Comparison of ENCODE assay signal across 19 cellular contexts in the genomic region with DNA sequence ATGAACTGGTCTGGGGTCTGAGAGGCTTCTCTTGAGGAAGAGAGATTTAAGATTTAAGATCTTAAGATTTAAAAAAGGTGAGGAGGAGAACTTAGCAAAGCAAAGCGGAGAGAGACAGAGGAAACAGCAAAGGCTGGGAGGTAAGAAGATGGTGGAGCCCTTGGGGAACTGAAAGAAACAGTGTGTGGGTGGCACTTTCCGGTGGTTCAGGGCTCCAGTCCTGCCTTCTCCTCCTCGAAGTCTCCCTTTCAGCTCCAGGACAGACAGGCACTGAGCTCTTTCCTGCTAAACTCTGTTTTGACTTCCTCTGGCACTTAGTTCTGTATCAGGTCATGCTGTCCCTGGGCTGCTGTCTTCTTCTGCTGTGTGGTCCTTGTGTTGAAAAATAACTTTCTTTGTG.
A peak's percentile ranks its signal among the peaks of the same experiment; 100 is the strongest.
DNase-seq lines count a peak whose midpoint lies in the region; ATAC-seq, FAIRE-seq and TF ChIP-seq lines count a peak whose summit lies in the region.
"Had no signal": no experiment of that assay in that cellular context is flagged by ENCODE, and none has a peak within 500 bp of the region (broad histone marks: within the 10 kb centered on the region; RNA-seq: fewer than 3 reads in every experiment).

No MANE protein-coding gene starts in this region.

- RAD21 ChIA-PET in GM12878 (lab: Charles Lee; ENCODE audit: unreplicated experiment): no interaction called here

- SMC1A ChIA-PET in GM12878 (lab: Charles Lee; ENCODE audit: uncharacterized antibody, unreplicated experiment): no interaction called here

- H4K5ac ChIP-seq in mesendoderm (ENCODE audit: low read length): no peak overlapping the region

- 6% methylated on average over 3 of the region's 3 CpGs for WGBS in GM12878 (ENCODE audit: insufficient coverage, insufficient replicate concordance, low lambda C conversion rate, missing lambda C conversion rate)
- WGBS in mesendoderm (ENCODE audit: extremely low coverage, insufficient coverage, low lambda C conversion rate): no CpG with 5 or more reads among the region's 3 CpGs

- H3K79me2 ChIP-seq in GM12878 (ENCODE audit: control insufficient read depth, insufficient read depth, low read length) (no peaks in the 10 kb centered on the region), mesendoderm (ENCODE audit: control insufficient read depth, insufficient read depth, low read length) (no peaks in the 10 kb centered on the region)

- no peaks in the 10 kb centered on the region for H3K9me3 ChIP-seq in GM12878 (replicated peaks; ENCODE audit: control insufficient read depth, insufficient read depth, low read length)
- H3K9me3 ChIP-seq: heart left ventricle, SJSA1 had no signal

- H2BK120ac ChIP-seq in mesendoderm (ENCODE audit: low read depth, low read length): no peak overlapping the region

- POLR2A ChIA-PET in GM12878 (lab: Charles Lee): no interaction called here

- no TSS peak for BruUV-seq in GM12878 (replicated peaks; lab: Mats Ljungman, UMichigan)

- no peak overlapping the region for H2BK5ac ChIP-seq in mesendoderm (ENCODE audit: low read length)

- H3K4me3 ChIP-seq in GM12878 (no peak overlapping the region), mesendoderm (ENCODE audit: low read length) (no peak overlapping the region)
- H3K4me3 ChIP-seq: heart left ventricle, SJSA1 had no signal

- no peak overlapping the region for H2BK15ac ChIP-seq in mesendoderm (replicated peaks; ENCODE audit: low read depth)

- peak; percentile 62 for FAIRE-seq in GM12878 (lab: Jason Lieb, UNC)
- FAIRE-seq: bronchial epithelial cell had no signal

- TF ChIP-seq EP300 in GM12878 (IDR thresholded peaks at IDR 0.05; ENCODE audit: borderline replicate concordance in 1 of 2, control insufficient read depth in 1 of 2, low read depth in 2 of 2, low read length in 2 of 2): 0 out of 4 replicates have a peak, but pooled peaks of 1 of the 2 experiments have one; percentile 36

- no peaks in the 10 kb centered on the region for H3K36me3 ChIP-seq in GM12878 (ENCODE audit: control insufficient read depth in 2 of 2, insufficient read depth in 2 of 2, low read length in 1 of 2)
- H3K36me3 ChIP-seq in mesendoderm (ENCODE audit: control insufficient read depth, insufficient read depth, low read length): no peaks in the 10 kb centered on the region
- H3K36me3 ChIP-seq: heart left ventricle, SJSA1 had no signal

- no peak overlapping the region for H3K4me2 ChIP-seq in GM12878 (ENCODE audit: control insufficient read depth, insufficient read depth)
- H3K4me2 ChIP-seq in mesendoderm (ENCODE audit: low read length): no peak overlapping the region

- H3K4me1 ChIP-seq in GM12878 (ENCODE audit: control insufficient read depth, insufficient read depth, low read length): peaks cover 10% of the 10 kb centered on the region; the same call in 1 of the 2 replicates
- peaks cover 9% of the 10 kb centered on the region for H3K4me1 ChIP-seq in mesendoderm (ENCODE audit: control insufficient read depth, low read depth, low read length)
- H3K4me1 ChIP-seq: heart left ventricle, SJSA1 had no signal

- H3K27me3 ChIP-seq in GM12878 (replicated peaks in 1 of 2; ENCODE audit: control insufficient read depth in 2 of 2, insufficient read depth in 2 of 2, low read length in 1 of 2) (no peaks in the 10 kb centered on the region), mesendoderm (ENCODE audit: insufficient read depth, low read length, poor library complexity) (no peaks in the 10 kb centered on the region)
- H3K27me3 ChIP-seq: SJSA1 had no signal

- no peaks in the 10 kb centered on the region for H3K79me1 ChIP-seq in mesendoderm (ENCODE audit: low read length)

- no peak for TF ChIP-seq CTCF in GM12878 (IDR thresholded peaks at IDR 0.05 in 2 of 3, conservative IDR thresholded peaks at IDR 0.05 in 1 of 3; ENCODE audit: control insufficient read depth in 2 of 3, extremely low read depth in 1 of 3, insufficient read depth in 1 of 3, low read depth in 3 of 3, low read length in 3 of 3)

- no peak overlapping the region for H2AK5ac ChIP-seq in mesendoderm (ENCODE audit: low read length)

- no peak overlapping the region; the same call in 1 of the 2 replicates for H2AFZ ChIP-seq in GM12878 (ENCODE audit: control insufficient read depth, low read depth, low read length)

- no peak overlapping the region for H3K9ac ChIP-seq in GM12878 (ENCODE audit: control insufficient read depth, insufficient read depth, low read length)
- no peak overlapping the region for H3K9ac ChIP-seq in mesendoderm (ENCODE audit: low read length)

- ATAC-seq in GM18499 (IDR thresholded peaks at IDR 0.05; ENCODE audit: insufficient read depth, unreplicated experiment): peak; percentile 44
- peak; percentile 91 for ATAC-seq in GM21529 (IDR thresholded peaks at IDR 0.05; ENCODE audit: unreplicated experiment)
- peak; percentile 58 for ATAC-seq in HG03103 (IDR thresholded peaks at IDR 0.05; ENCODE audit: low read depth, unreplicated experiment)
- ATAC-seq in GM12878: peak; percentile 79
- no peak for ATAC-seq in GM19023 (IDR thresholded peaks at IDR 0.05; ENCODE audit: unreplicated experiment)
- ATAC-seq: activated naive CD8-positive, alpha-beta T cell treated with anti-CD3 and anti-CD28 coated beads, Interleukin-2, amount 50 U/mL, for 24 hours; heart left ventricle; right cardiac atrium had no signal

- no peak overlapping the region for H4K8ac ChIP-seq in mesendoderm (ENCODE audit: low read depth, low read length)

- no peak overlapping the region for H3K23ac ChIP-seq in mesendoderm (ENCODE audit: low read length)

- DNase-seq in GM12878 (ENCODE audit: low read depth, low spot score) (peak; percentile 13), OCI-M1 (lab: John Stamatoyannopoulos, UW) (no peak), SIG-M5 treated with dmso at 0.1 percent for 504 hours (lab: John Stamatoyannopoulos, UW; ENCODE audit: unreplicated experiment) (no peak), mesendoderm (no peak)
- DNase-seq: activated CD4-positive, alpha-beta T cell treated with anti-CD3 and anti-CD28 coated beads, Interleukin-2, amount 50 U/mL, for 1 hour; activated naive CD8-positive, alpha-beta T cell treated with anti-CD3 and anti-CD28 coated beads, Interleukin-2, amount 50 U/mL, for 24 hours; activated T-cell treated with anti-CD3 and anti-CD28 coated beads, Interleukin-2, amount 50 U/mL, for 1 hour; midbrain; NCI-H345; right cardiac atrium; stimulated activated CD4-positive, alpha-beta T cell treated with anti-CD3 and anti-CD28 coated beads, Interleukin-1b, Interleukin-23, amount 100 ng/mL, for 48 hours had no signal

- intact Hi-C loops in GM12878 (cut with micrococcal nuclease; ENCODE audit: unreplicated experiment): no loop called here

- in situ Hi-C loops in GM12878 (cut with MboI): no loop called here

- CTCF ChIA-PET in GM12878 (lab: Yijun Ruan, JAX): no interaction called here

- no peak for TF ChIP-seq RAD21 in GM12878 (IDR thresholded peaks at IDR 0.05; ENCODE audit: insufficient read depth, low read depth, low read length)

- H3K4ac ChIP-seq in mesendoderm (ENCODE audit: low read depth, low read length): no peak overlapping the region

- no peak overlapping the region for H3K18ac ChIP-seq in mesendoderm (ENCODE audit: low read length)

- H3K56ac ChIP-seq in mesendoderm (ENCODE audit: low read length): no peak overlapping the region

- H3K27ac ChIP-seq in GM12878 (ENCODE audit: control insufficient read depth, insufficient read depth) (no peak overlapping the region), mesendoderm (ENCODE audit: low read depth, low read length) (no peak overlapping the region)
- H3K27ac ChIP-seq: HL-60, SJSA1 had no signal

- H4K20me1 ChIP-seq in GM12878 (ENCODE audit: control insufficient read depth, insufficient read depth): no peaks in the 10 kb centered on the region

- no peak for TF ChIP-seq POLR2A in GM12878 (IDR thresholded peaks at IDR 0.05; ENCODE audit: low read depth, low read length)

TF ChIP-seq in GM12878, 131 proteins besides CTCF, POLR2A, EP300 and RAD21 (continues in another document):
- TF ChIP-seq GABPA (IDR thresholded peaks at IDR 0.05; ENCODE audit: low read depth) (no peak), CBFB (IDR thresholded peaks at IDR 0.05; ENCODE audit: low read depth) (no peak), NFYA (IDR thresholded peaks at IDR 0.05; ENCODE audit: borderline replicate concordance, low read depth, low read length) (no peak), ZBED1 (IDR thresholded peaks at IDR 0.05; ENCODE audit: borderline replicate concordance) (no peak), BMI1 (IDR thresholded peaks at IDR 0.05; ENCODE audit: borderline replicate concordance) (no peak), NRF1 (conservative IDR thresholded peaks at IDR 0.05; ENCODE audit: low read depth, low read length) (no peak), BACH1 (IDR thresholded peaks at IDR 0.05; ENCODE audit: borderline replicate concordance) (no peak), IRF4 (IDR thresholded peaks at IDR 0.05; ENCODE audit: low read depth, low read length) (peak; percentile 72), MTA3 (IDR thresholded peaks at IDR 0.05; ENCODE audit: borderline replicate concordance, low read length) (no peak), HCFC1 (IDR thresholded peaks at IDR 0.05; ENCODE audit: low read length) (no peak), YY1 (IDR thresholded peaks at IDR 0.05; ENCODE audit: low read depth, low read length) (peak; percentile 57; the same call in 1 of the 2 replicates), EGR1 (IDR thresholded peaks at IDR 0.05; ENCODE audit: borderline replicate concordance in 1 of 2, low read depth in 2 of 2, low read length in 2 of 2) (peak in 1 of 2 experiments; percentile 87; a peak in 2 of 3 replicates), BCL11A (IDR thresholded peaks at IDR 0.05; ENCODE audit: low read depth, low read length) (no peak; the same call in 1 of the 2 replicates), ZNF24 (IDR thresholded peaks at IDR 0.05) (no peak), POU2F2 (IDR thresholded peaks at IDR 0.05; ENCODE audit: borderline replicate concordance, low read depth, low read length) (no peak), RUNX3 (IDR thresholded peaks at IDR 0.05; ENCODE audit: low read length) (peak; percentile 56; the same call in 1 of the 2 replicates), PAX5 (IDR thresholded peaks at IDR 0.05; ENCODE audit: borderline replicate concordance, low read depth, low read length) (no peak), BRCA1 (IDR thresholded peaks at IDR 0.05; ENCODE audit: low read depth, low read length) (no peak), SPI1 (IDR thresholded peaks at IDR 0.05; ENCODE audit: borderline replicate concordance, insufficient read depth, low read depth, low read length) (peak; percentile 92), ZNF217 (IDR thresholded peaks at IDR 0.05) (no peak), ETV6 (conservative IDR thresholded peaks at IDR 0.05 in 1 of 2, IDR thresholded peaks at IDR 0.05 in 1 of 2; ENCODE audit: borderline replicate concordance in 1 of 2, low read depth in 1 of 2) (peak in 1 of 2 experiments; percentile 42; a peak in 2 of 4 replicates), EED (IDR thresholded peaks at IDR 0.05; ENCODE audit: low read depth) (peak; percentile 64; the same call in 1 of the 2 replicates), CREM (IDR thresholded peaks at IDR 0.05; ENCODE audit: low read depth) (peak; percentile 10; the same call in 1 of the 2 replicates), TARDBP (IDR thresholded peaks at IDR 0.05; ENCODE audit: borderline replicate concordance) (no peak)
